Comparison of ENCODE assay signal across 1 cellular context in the genomic region with DNA sequence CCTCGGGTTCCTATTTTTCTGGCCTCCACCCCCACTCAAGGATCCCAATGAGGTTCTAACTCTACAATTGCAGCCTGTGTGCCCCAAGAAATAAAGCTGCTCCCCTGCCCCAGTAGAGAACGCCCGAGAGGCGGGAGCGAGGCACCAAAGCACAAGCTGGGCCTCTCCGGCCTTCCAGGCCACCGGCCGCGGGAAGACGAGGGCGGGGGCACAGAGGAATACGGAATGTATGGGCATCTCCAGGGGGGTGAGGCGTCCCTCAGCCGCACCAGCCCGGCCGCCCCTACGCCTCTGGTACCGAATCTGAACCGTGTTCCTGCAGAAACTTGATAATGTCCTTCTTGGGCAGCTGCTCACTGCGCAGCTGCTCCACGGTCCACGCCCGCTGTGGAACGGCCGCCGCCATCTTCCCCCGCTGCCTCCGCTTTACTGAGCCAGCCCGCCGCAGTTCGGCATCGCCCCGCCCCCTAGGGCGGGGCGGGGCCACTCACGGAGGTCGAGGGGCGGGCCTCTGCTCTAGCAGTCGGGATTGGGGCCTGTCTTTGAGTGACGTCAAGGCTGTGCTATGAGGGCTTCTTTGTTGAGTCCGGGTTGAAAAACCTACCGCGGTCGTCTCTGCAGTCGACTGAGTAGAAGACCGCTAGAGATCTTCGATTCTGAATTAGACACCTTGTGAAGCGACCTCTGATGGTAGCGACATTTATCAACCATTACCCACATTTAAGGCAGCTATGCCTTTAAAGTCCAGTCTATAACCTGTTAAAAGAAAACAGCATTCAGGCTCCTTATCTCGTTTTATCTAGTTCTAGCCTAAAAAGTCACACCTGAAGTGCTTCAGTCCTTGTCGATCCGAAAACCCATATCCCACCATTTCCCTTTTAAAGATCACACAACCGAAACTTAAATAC.
TF ChIP-seq lines count a peak whose summit lies in the region.

A gene (minus strand): TSS at position 431 of the 908 bp plus-strand sequence. CDS start 25 bp downstream, at position 406.

TF ChIP-seq in HepG2, 621 proteins besides CTCF, POLR2A, EP300 and RAD21 (continued from another document and continues in another):
- TF ChIP-seq MED1 (CRISPR knock-in tag; IDR thresholded peaks at IDR 0.05) (no peak; the same call in 1 of the 2 replicates), ZEB1 (IDR thresholded peaks at IDR 0.05; ENCODE audit: insufficient replicate concordance, low read depth) (no peak), KLF11 (CRISPR knock-in tag; IDR thresholded peaks at IDR 0.05) (0 out of 2 replicates have a peak, but pooled peaks have one; percentile 13), MYC (CRISPR knock-in tag; IDR thresholded peaks at IDR 0.05; ENCODE audit: borderline replicate concordance) (peak; percentile 74; the same call in 1 of the 2 replicates), ZSCAN22 (CRISPR knock-in tag; IDR thresholded peaks at IDR 0.05) (no peak), ZNF709 (CRISPR knock-in tag; IDR thresholded peaks at IDR 0.05) (peak; percentile 64; the same call in 1 of the 2 replicates), ZNF563 (CRISPR knock-in tag; IDR thresholded peaks at IDR 0.05) (peak; percentile 30; the same call in 1 of the 2 replicates), SP2 (CRISPR knock-in tag; IDR thresholded peaks at IDR 0.05) (peak; percentile 88), MXD4 (CRISPR knock-in tag; IDR thresholded peaks at IDR 0.05) (peak; percentile 35; the same call in 1 of the 2 replicates), HOXA7 (CRISPR knock-in tag; IDR thresholded peaks at IDR 0.05) (no peak), HMGA1 (CRISPR knock-in tag; conservative IDR thresholded peaks at IDR 0.05) (no peak), ZNF570 (CRISPR knock-in tag; IDR thresholded peaks at IDR 0.05; ENCODE audit: borderline replicate concordance) (no peak), ZNF10 (CRISPR knock-in tag; IDR thresholded peaks at IDR 0.05; ENCODE audit: borderline replicate concordance, low read depth) (no peak), ZSCAN29 (CRISPR knock-in tag; conservative IDR thresholded peaks at IDR 0.05) (0 out of 2 replicates have a peak, but pooled peaks have one; percentile 48), ZNF124 (CRISPR knock-in tag; IDR thresholded peaks at IDR 0.05) (no peak), ZZZ3 (CRISPR knock-in tag; IDR thresholded peaks at IDR 0.05; ENCODE audit: borderline replicate concordance) (no peak; the same call in 1 of the 2 replicates), PHF5A (CRISPR knock-in tag; IDR thresholded peaks at IDR 0.05; ENCODE audit: low read depth, unreplicated experiment) (no peak), ZFAT (CRISPR knock-in tag; conservative IDR thresholded peaks at IDR 0.05) (no peak), ZNF674 (CRISPR knock-in tag; IDR thresholded peaks at IDR 0.05; ENCODE audit: low read depth) (no peak), ZNF629 (CRISPR knock-in tag; conservative IDR thresholded peaks at IDR 0.05) (no peak), SNAPC2 (CRISPR knock-in tag; IDR thresholded peaks at IDR 0.05) (no peak), ZNF543 (CRISPR knock-in tag; IDR thresholded peaks at IDR 0.05) (peak; percentile 80), RFXANK (CRISPR knock-in tag; IDR thresholded peaks at IDR 0.05) (no peak), ISL2 (CRISPR knock-in tag; IDR thresholded peaks at IDR 0.05) (no peak; the same call in 1 of the 2 replicates), KLF13 (CRISPR knock-in tag; IDR thresholded peaks at IDR 0.05) (no peak), ZNF660 (CRISPR knock-in tag; IDR thresholded peaks at IDR 0.05; ENCODE audit: borderline replicate concordance, low read depth) (no peak; the same call in 1 of the 2 replicates), ZNF205 (CRISPR knock-in tag; IDR thresholded peaks at IDR 0.05) (peak; percentile 15; the same call in 1 of the 2 replicates), DMAP1 (CRISPR knock-in tag; IDR thresholded peaks at IDR 0.05) (no peak; the same call in none of the 2 replicates), REL (CRISPR knock-in tag; conservative IDR thresholded peaks at IDR 0.05) (no peak), SMARCE1 (IDR thresholded peaks at IDR 0.05; ENCODE audit: borderline replicate concordance) (no peak), RFX3 (CRISPR knock-in tag; IDR thresholded peaks at IDR 0.05) (no peak), ZNF883 (CRISPR knock-in tag; IDR thresholded peaks at IDR 0.05; ENCODE audit: not compliant biosample characterization) (peak; percentile 62), SP4 (CRISPR knock-in tag; IDR thresholded peaks at IDR 0.05) (peak; percentile 82), HDAC2 (CRISPR knock-in tag; IDR thresholded peaks at IDR 0.05) (no peak; the same call in 1 of the 2 replicates), ZNF143 (CRISPR knock-in tag; IDR thresholded peaks at IDR 0.05) (peak; percentile 32; the same call in 1 of the 2 replicates), JARID2 (CRISPR knock-in tag; IDR thresholded peaks at IDR 0.05; ENCODE audit: insufficient replicate concordance) (no peak), CCDC6 (CRISPR knock-in tag; IDR thresholded peaks at IDR 0.05) (0 out of 2 replicates have a peak, but pooled peaks have one; percentile 65), HNRNPH1 (optimal IDR thresholded peaks at IDR 0.05; ENCODE audit: low read depth, low read length) (no peak), NFYB (CRISPR knock-in tag; IDR thresholded peaks at IDR 0.05) (peak; percentile 93), ZFP36L2 (CRISPR knock-in tag; IDR thresholded peaks at IDR 0.05) (no peak), JUND (CRISPR knock-in tag; IDR thresholded peaks at IDR 0.05) (no peak), RELA (CRISPR knock-in tag; IDR thresholded peaks at IDR 0.05) (no peak), RBM39 (IDR thresholded peaks at IDR 0.05; ENCODE audit: low read depth, low read length, poor library complexity, severe bottlenecking) (no peak)
- TF ChIP-seq, protein P1, sequence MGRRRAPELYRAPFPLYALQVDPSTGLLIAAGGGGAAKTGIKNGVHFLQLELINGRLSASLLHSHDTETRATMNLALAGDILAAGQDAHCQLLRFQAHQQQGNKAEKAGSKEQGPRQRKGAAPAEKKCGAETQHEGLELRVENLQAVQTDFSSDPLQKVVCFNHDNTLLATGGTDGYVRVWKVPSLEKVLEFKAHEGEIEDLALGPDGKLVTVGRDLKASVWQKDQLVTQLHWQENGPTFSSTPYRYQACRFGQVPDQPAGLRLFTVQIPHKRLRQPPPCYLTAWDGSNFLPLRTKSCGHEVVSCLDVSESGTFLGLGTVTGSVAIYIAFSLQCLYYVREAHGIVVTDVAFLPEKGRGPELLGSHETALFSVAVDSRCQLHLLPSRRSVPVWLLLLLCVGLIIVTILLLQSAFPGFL (CRISPR knock-in tag; IDR thresholded peaks at IDR 0.05), result no peak
- TF ChIP-seq, protein P2, sequence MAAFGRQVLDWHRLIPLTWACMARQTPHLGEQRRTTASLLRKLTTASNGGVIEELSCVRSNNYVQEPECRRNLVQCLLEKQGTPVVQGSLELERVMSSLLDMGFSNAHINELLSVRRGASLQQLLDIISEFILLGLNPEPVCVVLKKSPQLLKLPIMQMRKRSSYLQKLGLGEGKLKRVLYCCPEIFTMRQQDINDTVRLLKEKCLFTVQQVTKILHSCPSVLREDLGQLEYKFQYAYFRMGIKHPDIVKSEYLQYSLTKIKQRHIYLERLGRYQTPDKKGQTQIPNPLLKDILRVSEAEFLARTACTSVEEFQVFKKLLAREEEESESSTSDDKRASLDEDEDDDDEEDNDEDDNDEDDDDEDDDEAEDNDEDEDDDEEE (CRISPR knock-in tag; IDR thresholded peaks at IDR 0.05), result no peak; the same call in 1 of the 2 replicates
- TF ChIP-seq, protein P3, sequence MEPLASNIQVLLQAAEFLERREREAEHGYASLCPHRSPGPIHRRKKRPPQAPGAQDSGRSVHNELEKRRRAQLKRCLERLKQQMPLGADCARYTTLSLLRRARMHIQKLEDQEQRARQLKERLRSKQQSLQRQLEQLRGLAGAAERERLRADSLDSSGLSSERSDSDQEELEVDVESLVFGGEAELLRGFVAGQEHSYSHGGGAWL (CRISPR knock-in tag; IDR thresholded peaks at IDR 0.05), result peak; percentile 67; the same call in 1 of the 2 replicates
- TF ChIP-seq, protein P4, sequence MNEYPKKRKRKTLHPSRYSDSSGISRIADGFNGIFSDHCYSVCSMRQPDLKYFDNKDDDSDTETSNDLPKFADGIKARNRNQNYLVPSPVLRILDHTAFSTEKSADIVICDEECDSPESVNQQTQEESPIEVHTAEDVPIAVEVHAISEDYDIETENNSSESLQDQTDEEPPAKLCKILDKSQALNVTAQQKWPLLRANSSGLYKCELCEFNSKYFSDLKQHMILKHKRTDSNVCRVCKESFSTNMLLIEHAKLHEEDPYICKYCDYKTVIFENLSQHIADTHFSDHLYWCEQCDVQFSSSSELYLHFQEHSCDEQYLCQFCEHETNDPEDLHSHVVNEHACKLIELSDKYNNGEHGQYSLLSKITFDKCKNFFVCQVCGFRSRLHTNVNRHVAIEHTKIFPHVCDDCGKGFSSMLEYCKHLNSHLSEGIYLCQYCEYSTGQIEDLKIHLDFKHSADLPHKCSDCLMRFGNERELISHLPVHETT (CRISPR knock-in tag; conservative IDR thresholded peaks at IDR 0.05), result no peak
- TF ChIP-seq, protein P5, sequence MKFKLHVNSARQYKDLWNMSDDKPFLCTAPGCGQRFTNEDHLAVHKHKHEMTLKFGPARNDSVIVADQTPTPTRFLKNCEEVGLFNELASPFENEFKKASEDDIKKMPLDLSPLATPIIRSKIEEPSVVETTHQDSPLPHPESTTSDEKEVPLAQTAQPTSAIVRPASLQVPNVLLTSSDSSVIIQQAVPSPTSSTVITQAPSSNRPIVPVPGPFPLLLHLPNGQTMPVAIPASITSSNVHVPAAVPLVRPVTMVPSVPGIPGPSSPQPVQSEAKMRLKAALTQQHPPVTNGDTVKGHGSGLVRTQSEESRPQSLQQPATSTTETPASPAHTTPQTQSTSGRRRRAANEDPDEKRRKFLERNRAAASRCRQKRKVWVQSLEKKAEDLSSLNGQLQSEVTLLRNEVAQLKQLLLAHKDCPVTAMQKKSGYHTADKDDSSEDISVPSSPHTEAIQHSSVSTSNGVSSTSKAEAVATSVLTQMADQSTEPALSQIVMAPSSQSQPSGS (CRISPR knock-in tag; IDR thresholded peaks at IDR 0.05), result peak; percentile 43; the same call in 1 of the 2 replicates
- TF ChIP-seq, protein P6, sequence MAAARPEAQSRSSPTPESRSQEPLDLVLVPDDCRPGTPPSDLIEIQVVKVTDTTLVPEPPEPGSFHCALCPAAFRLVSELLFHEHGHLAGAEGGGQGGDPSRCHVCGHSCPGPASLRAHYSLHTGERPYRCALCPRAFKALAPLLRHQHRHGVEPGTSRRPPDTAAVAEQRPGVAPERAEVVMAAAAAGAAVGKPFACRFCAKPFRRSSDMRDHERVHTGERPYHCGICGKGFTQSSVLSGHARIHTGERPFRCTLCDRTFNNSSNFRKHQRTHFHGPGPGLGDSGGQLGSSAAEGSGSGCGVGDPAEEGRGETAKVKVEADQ (CRISPR knock-in tag; IDR thresholded peaks at IDR 0.05; ENCODE audit: borderline replicate concordance), result peak; percentile 97
- TF ChIP-seq, protein P7, sequence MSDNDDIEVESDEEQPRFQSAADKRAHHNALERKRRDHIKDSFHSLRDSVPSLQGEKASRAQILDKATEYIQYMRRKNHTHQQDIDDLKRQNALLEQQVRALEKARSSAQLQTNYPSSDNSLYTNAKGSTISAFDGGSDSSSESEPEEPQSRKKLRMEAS (IDR thresholded peaks at IDR 0.05), result peak; percentile 71; the same call in 1 of the 2 replicates
- TF ChIP-seq, protein P8, sequence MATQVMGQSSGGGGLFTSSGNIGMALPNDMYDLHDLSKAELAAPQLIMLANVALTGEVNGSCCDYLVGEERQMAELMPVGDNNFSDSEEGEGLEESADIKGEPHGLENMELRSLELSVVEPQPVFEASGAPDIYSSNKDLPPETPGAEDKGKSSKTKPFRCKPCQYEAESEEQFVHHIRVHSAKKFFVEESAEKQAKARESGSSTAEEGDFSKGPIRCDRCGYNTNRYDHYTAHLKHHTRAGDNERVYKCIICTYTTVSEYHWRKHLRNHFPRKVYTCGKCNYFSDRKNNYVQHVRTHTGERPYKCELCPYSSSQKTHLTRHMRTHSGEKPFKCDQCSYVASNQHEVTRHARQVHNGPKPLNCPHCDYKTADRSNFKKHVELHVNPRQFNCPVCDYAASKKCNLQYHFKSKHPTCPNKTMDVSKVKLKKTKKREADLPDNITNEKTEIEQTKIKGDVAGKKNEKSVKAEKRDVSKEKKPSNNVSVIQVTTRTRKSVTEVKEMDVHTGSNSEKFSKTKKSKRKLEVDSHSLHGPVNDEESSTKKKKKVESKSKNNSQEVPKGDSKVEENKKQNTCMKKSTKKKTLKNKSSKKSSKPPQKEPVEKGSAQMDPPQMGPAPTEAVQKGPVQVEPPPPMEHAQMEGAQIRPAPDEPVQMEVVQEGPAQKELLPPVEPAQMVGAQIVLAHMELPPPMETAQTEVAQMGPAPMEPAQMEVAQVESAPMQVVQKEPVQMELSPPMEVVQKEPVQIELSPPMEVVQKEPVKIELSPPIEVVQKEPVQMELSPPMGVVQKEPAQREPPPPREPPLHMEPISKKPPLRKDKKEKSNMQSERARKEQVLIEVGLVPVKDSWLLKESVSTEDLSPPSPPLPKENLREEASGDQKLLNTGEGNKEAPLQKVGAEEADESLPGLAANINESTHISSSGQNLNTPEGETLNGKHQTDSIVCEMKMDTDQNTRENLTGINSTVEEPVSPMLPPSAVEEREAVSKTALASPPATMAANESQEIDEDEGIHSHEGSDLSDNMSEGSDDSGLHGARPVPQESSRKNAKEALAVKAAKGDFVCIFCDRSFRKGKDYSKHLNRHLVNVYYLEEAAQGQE (IDR thresholded peaks at IDR 0.05; ENCODE audit: borderline replicate concordance in 1 of 2, low read depth in 1 of 2, low read length in 2 of 2), result peak in 1 of 2 experiments; percentile 50; a peak in 1 of 4 replicates
- TF ChIP-seq, protein P9, sequence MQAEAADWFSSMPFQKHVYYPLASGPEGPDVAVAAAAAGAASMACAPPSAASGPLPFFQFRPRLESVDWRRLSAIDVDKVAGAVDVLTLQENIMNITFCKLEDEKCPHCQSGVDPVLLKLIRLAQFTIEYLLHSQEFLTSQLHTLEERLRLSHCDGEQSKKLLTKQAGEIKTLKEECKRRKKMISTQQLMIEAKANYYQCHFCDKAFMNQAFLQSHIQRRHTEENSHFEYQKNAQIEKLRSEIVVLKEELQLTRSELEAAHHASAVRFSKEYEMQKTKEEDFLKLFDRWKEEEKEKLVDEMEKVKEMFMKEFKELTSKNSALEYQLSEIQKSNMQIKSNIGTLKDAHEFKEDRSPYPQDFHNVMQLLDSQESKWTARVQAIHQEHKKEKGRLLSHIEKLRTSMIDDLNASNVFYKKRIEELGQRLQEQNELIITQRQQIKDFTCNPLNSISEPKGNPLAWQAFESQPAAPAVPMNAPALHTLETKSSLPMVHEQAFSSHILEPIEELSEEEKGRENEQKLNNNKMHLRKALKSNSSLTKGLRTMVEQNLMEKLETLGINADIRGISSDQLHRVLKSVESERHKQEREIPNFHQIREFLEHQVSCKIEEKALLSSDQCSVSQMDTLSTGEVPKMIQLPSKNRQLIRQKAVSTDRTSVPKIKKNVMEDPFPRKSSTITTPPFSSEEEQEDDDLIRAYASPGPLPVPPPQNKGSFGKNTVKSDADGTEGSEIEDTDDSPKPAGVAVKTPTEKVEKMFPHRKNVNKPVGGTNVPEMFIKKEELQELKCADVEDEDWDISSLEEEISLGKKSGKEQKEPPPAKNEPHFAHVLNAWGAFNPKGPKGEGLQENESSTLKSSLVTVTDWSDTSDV (CRISPR knock-in tag; IDR thresholded peaks at IDR 0.05), result 0 out of 2 replicates have a peak, but pooled peaks have one; percentile 71
- TF ChIP-seq, protein P10, sequence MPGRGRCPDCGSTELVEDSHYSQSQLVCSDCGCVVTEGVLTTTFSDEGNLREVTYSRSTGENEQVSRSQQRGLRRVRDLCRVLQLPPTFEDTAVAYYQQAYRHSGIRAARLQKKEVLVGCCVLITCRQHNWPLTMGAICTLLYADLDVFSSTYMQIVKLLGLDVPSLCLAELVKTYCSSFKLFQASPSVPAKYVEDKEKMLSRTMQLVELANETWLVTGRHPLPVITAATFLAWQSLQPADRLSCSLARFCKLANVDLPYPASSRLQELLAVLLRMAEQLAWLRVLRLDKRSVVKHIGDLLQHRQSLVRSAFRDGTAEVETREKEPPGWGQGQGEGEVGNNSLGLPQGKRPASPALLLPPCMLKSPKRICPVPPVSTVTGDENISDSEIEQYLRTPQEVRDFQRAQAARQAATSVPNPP (CRISPR knock-in tag; IDR thresholded peaks at IDR 0.05), result no peak
